Comparison of ENCODE assay signal across 26 cellular contexts in genomic region chr3:81244196-81244595, GRCh38.
DNase-seq lines count a peak whose midpoint lies in the region; FAIRE-seq and TF ChIP-seq lines count a peak whose summit lies in the region.
"Had no signal": no experiment of that assay in that cellular context is flagged by ENCODE, and none has a peak within 500 bp of the region (broad histone marks: within the 10 kb centered on the region; RNA-seq: fewer than 3 reads in every experiment).

No MANE protein-coding gene starts in this region.

- no peak overlapping the region for H3K27ac Mint-ChIP-seq in activated naive CD8-positive, alpha-beta T cell treated with anti-CD3 and anti-CD28 coated beads for 36 hours
- H3K27ac Mint-ChIP-seq: CD14-positive monocyte; CD4-positive, alpha-beta memory T cell; CD8-positive, alpha-beta memory T cell had no signal

- H3K27ac ChIP-seq in neural cell (ENCODE audit: low read length): peak overlapping the region; percentile 6
- H3K27ac ChIP-seq: 22Rv1, BLaER1 had no signal

- H3K9me3 ChIP-seq in neural cell (ENCODE audit: low read length): no peaks in the 10 kb centered on the region
- H3K9me3 ChIP-seq: BE2C, BLaER1 had no signal

- no peaks in the 10 kb centered on the region for H3K9me2 ChIP-seq in neural cell (ENCODE audit: insufficient read depth, low read length)

- H3K79me2 ChIP-seq in neural cell (replicated peaks; ENCODE audit: insufficient read depth, low read length): no peaks in the 10 kb centered on the region

- FAIRE-seq in bronchial epithelial cell (lab: Jason Lieb, UNC): peak; percentile 13
- FAIRE-seq: A204.1, GM12878, GM12892, GM18507 had no signal

- TF ChIP-seq CTCF in bronchial epithelial cell (IDR thresholded peaks at IDR 0.05; ENCODE audit: insufficient read depth, low read length, severe bottlenecking) (no peak), neural cell (IDR thresholded peaks at IDR 0.05; ENCODE audit: poor library complexity, severe bottlenecking) (no peak)

- H3K36me3 ChIP-seq in bronchial epithelial cell (ENCODE audit: control insufficient read depth, insufficient read depth, low read length) (no peaks in the 10 kb centered on the region), neural cell (ENCODE audit: insufficient read depth, low read length) (no peaks in the 10 kb centered on the region)
- H3K36me3 ChIP-seq: BE2C, BLaER1 had no signal

- no peaks in the 10 kb centered on the region for H3K4me1 Mint-ChIP-seq in activated naive CD8-positive, alpha-beta T cell treated with anti-CD3 and anti-CD28 coated beads for 36 hours
- H3K4me1 Mint-ChIP-seq: CD14-positive monocyte; CD4-positive, alpha-beta memory T cell; CD4-positive, CD25-positive, alpha-beta regulatory T cell; CD8-positive, alpha-beta memory T cell had no signal

- H3K27me3 ChIP-seq in bronchial epithelial cell (ENCODE audit: control insufficient read depth, insufficient read depth, low read length) (peaks cover 3% of the 10 kb centered on the region), neural cell (ENCODE audit: insufficient read depth, low read depth, low read length) (no peaks in the 10 kb centered on the region)
- H3K27me3 ChIP-seq: BE2C, BLaER1 had no signal

- H3K27me3 Mint-ChIP-seq in activated naive CD8-positive, alpha-beta T cell treated with anti-CD3 and anti-CD28 coated beads for 36 hours: no peaks in the 10 kb centered on the region
- H3K27me3 Mint-ChIP-seq: CD4-positive, alpha-beta memory T cell; CD4-positive, CD25-positive, alpha-beta regulatory T cell; CD8-positive, alpha-beta memory T cell had no signal

- no peak overlapping the region for H3K4me3 Mint-ChIP-seq in activated naive CD8-positive, alpha-beta T cell treated with anti-CD3 and anti-CD28 coated beads for 36 hours
- H3K4me3 Mint-ChIP-seq: CD14-positive monocyte; CD4-positive, alpha-beta memory T cell; CD4-positive, CD25-positive, alpha-beta regulatory T cell; CD8-positive, alpha-beta memory T cell had no signal

- DNase-seq in bronchial epithelial cell (ENCODE audit: low read depth) (no peak), iris pigment epithelial cell (ENCODE audit: low read depth) (peak; percentile 6), occipital lobe (lab: John Stamatoyannopoulos, UW) (no peak)
- no peak for DNase-seq in activated naive CD8-positive, alpha-beta T cell treated with anti-CD3 and anti-CD28 coated beads for 36 hours
- DNase-seq: ACHN; BE2C; C1 segment of cervical spinal cord; CD4-positive, alpha-beta memory T cell; CD4-positive, CD25-positive, alpha-beta regulatory T cell; CD8-positive, alpha-beta memory T cell; COR-L47; DMS 273 treated with DMSO at 0.1 percent for 48 hours; DMS153; DMS53; DMS79; DND-41; EL; GDM1 had no signal

- no peak overlapping the region for H3K4me3 ChIP-seq in bronchial epithelial cell (ENCODE audit: low read depth, low read length)
- peak overlapping the region; percentile 8 for H3K4me3 ChIP-seq in neural cell (ENCODE audit: low read length)
- H3K4me3 ChIP-seq: BLaER1, GM12878 had no signal

- no peaks in the 10 kb centered on the region for H3K36me3 Mint-ChIP-seq in activated naive CD8-positive, alpha-beta T cell treated with anti-CD3 and anti-CD28 coated beads for 36 hours
- H3K36me3 Mint-ChIP-seq: CD14-positive monocyte; CD4-positive, alpha-beta memory T cell; CD4-positive, CD25-positive, alpha-beta regulatory T cell; CD8-positive, alpha-beta memory T cell had no signal

- no peak overlapping the region for H2AFZ ChIP-seq in neural cell (ENCODE audit: low read depth, low read length)

- TF ChIP-seq RAD21 in neural cell (conservative IDR thresholded peaks at IDR 0.05): no peak

- H3K9me3 Mint-ChIP-seq in activated naive CD8-positive, alpha-beta T cell treated with anti-CD3 and anti-CD28 coated beads for 36 hours: peaks cover 2% of the 10 kb centered on the region

- no peak overlapping the region for H3K9ac ChIP-seq in neural cell (ENCODE audit: low read length)
- H3K9ac ChIP-seq: BLaER1 had no signal

- H3K4me2 ChIP-seq in neural cell (ENCODE audit: low read length): no peak overlapping the region
- H3K4me2 ChIP-seq: BLaER1 had no signal

- no peaks in the 10 kb centered on the region for H4K20me1 ChIP-seq in neural cell (ENCODE audit: insufficient read depth)
- H4K20me1 ChIP-seq: BLaER1 had no signal

- peak; percentile 80 for TF ChIP-seq EP300 in neural cell (conservative IDR thresholded peaks at IDR 0.05; ENCODE audit: poor library complexity, severe bottlenecking)

- no peaks in the 10 kb centered on the region for H3F3A ChIP-seq in neural cell (ENCODE audit: insufficient read depth, low read length, poor library complexity, severe bottlenecking)

TF ChIP-seq in neural cell, 6 proteins besides CTCF, POLR2A, EP300 and RAD21:
- TF ChIP-seq POLR2AphosphoS5 (IDR thresholded peaks at IDR 0.05) (peak; percentile 73), REST (IDR thresholded peaks at IDR 0.05; ENCODE audit: borderline replicate concordance) (no peak)
